In the genomic region with DNA sequence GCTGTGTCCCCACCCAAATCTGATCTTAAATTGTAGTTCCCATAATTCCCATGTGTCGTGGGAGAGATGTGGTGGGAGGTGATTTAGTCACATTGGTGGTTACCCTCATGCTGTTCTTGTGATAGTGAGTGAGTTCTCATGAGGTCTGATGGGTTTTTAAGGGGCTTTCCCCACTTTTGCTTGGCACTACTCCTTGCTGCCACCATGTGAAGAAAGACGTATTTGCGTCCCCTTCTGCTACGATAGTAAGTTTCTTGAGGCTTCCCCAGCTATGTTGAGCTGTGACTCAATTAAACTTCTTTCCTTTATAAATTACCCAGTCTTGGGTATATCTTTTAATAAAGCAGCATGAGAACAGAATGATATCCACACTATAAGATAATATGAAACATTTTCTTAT, we compare ENCODE assay signal across 30 cellular contexts.
"Had no signal": no experiment of that assay in that cellular context is flagged by ENCODE, and none has a peak within 500 bp of the region (broad histone marks: within the 10 kb centered on the region; RNA-seq: fewer than 3 reads in every experiment).

No MANE protein-coding gene starts in this region.

- H3K4me1 ChIP-seq: ascending aorta had no signal

- H3K27ac Mint-ChIP-seq: activated B cell treated with CpG ODN at 0.5 μM for 24 hours; activated CD4-positive, alpha-beta memory T cell treated with anti-CD3 and anti-CD28 coated beads for 36 hours; activated naive CD8-positive, alpha-beta T cell treated with anti-CD3 and anti-CD28 coated beads, Interleukin-2, amount 10 ng/mL, durations not matched to agents 7 days and 5 days; T-cell; T-helper 17 cell had no signal

- H3K4me2 ChIP-seq: PC-9 had no signal

- H3K27me3 Mint-ChIP-seq: activated B cell treated with CpG ODN at 0.5 μM for 24 hours; activated CD4-positive, alpha-beta memory T cell treated with anti-CD3 and anti-CD28 coated beads for 36 hours; activated naive CD8-positive, alpha-beta T cell treated with anti-CD3 and anti-CD28 coated beads, Interleukin-2, amount 10 ng/mL, durations not matched to agents 7 days and 5 days; central memory CD8-positive, alpha-beta T cell; T-cell; T-helper 17 cell had no signal

- H3K4me1 Mint-ChIP-seq: activated B cell treated with CpG ODN at 0.5 μM for 24 hours; activated naive CD8-positive, alpha-beta T cell treated with anti-CD3 and anti-CD28 coated beads, Interleukin-2, amount 10 ng/mL, durations not matched to agents 7 days and 5 days; central memory CD8-positive, alpha-beta T cell; T-cell; T-helper 17 cell had no signal

- H3K9me3 Mint-ChIP-seq: activated naive CD8-positive, alpha-beta T cell treated with anti-CD3 and anti-CD28 coated beads, Interleukin-2, amount 10 ng/mL, durations not matched to agents 7 days and 5 days had no signal

- H3K27me3 ChIP-seq: ascending aorta, cardiac muscle cell had no signal

- H3K9me3 ChIP-seq: ascending aorta had no signal

- H3K4me3 ChIP-seq: ascending aorta, cardiac muscle cell, PC-9 had no signal

- H3K4me3 Mint-ChIP-seq: activated B cell treated with CpG ODN at 0.5 μM for 24 hours; activated CD4-positive, alpha-beta memory T cell treated with anti-CD3 and anti-CD28 coated beads for 36 hours; activated naive CD8-positive, alpha-beta T cell treated with anti-CD3 and anti-CD28 coated beads, Interleukin-2, amount 10 ng/mL, durations not matched to agents 7 days and 5 days; central memory CD8-positive, alpha-beta T cell; T-cell; T-helper 17 cell had no signal

- H3K36me3 Mint-ChIP-seq: activated CD4-positive, alpha-beta memory T cell treated with anti-CD3 and anti-CD28 coated beads for 36 hours; activated naive CD8-positive, alpha-beta T cell treated with anti-CD3 and anti-CD28 coated beads, Interleukin-2, amount 10 ng/mL, durations not matched to agents 7 days and 5 days; T-cell had no signal

- H3K36me3 ChIP-seq: ascending aorta, cardiac muscle cell had no signal

- DNase-seq: activated B cell treated with CpG ODN at 0.5 μM for 24 hours; activated CD4-positive, alpha-beta memory T cell treated with anti-CD3 and anti-CD28 coated beads for 36 hours; activated CD4-positive, alpha-beta T cell treated with anti-CD3 and anti-CD28 coated beads for 4 hours; activated CD4-positive, alpha-beta T cell treated with anti-CD3 and anti-CD28 coated beads, Interleukin-2, amount 50 U/mL, for 1 hour; activated CD4-positive, CD25-positive, alpha-beta regulatory T cell treated with anti-CD3 and anti-CD28 coated beads, Interleukin-2, amount 50 U/mL, for 72 hours; activated CD8-positive, alpha-beta memory T cell treated with anti-CD3 and anti-CD28 coated beads, Interleukin-2, amount 50 U/mL, for 4 hours; activated effector memory CD4-positive, alpha-beta T cell treated with Interleukin-2 at 50 U/mL for 16 hours; activated naive CD4-positive, alpha-beta T cell treated with anti-CD3 and anti-CD28 coated beads, Interleukin-2, amount 50 U/mL, for 16 hours; activated naive CD8-positive, alpha-beta T cell treated with anti-CD3 and anti-CD28 coated beads, Interleukin-2, amount 10 ng/mL, durations not matched to agents 7 days and 5 days; activated T-cell treated with anti-CD3 and anti-CD28 coated beads, Interleukin-2, amount 50 U/mL, for 48 hours; amygdala; NCI-H1048; NCI-H1105 treated with DMSO at 0.1 percent for 48 hours; NCI-H1436; NCI-H1694; NCI-H1930; NCI-H2081 treated with DMSO at 0.1 percent for 48 hours; NCI-H345; NCI-H524 treated with DMSO at 0.1 percent for 48 hours; NCI-H748 treated with DMSO at 0.1 percent for 48 hours; NK-92 treated with Interleukin-12 subunit alpha and Interleukin-12 subunit beta, amount 100 ng/mL, for 24 hours; PC-9; SIG-M5; T-cell; T-helper 17 cell had no signal

- H3K27ac ChIP-seq: ascending aorta, cardiac muscle cell, PC-9, RWPE1, VCaP had no signal
